In the genomic region with DNA sequence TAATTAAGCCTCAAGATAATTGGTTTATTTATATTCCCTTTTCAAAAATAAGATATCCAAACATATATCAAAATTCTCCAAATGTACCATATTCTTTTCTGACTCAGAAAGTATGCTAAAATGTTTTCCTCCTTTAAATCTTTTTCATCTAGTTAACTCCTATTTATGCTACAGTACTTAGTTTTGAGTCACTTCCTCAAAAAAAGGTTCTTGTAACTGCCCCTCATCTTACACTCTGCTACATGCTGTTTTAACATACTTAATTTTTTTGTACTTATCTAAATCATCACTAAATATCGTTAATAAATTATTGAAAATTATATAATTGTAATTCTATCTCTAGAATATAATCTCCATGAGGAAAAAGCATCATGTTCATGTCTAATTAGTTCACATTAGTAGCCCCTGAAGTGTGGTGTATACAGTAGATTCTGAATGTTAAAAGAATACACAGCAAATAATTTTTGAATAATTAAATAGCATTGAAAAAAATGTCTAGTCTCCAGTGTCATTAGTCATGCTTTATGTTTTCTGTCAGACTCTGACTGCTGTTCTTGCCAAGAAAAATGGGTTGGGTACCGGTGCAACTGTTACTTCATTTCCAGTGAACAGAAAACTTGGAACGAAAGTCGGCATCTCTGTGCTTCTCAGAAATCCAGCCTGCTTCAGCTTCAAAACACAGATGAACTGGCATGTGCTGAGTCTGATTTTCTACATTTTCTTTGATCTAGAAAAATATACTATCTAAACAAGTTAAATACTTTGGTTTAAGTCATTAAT, we compare ENCODE assay signal across 13 cellular contexts. TPM values are rescaled to one million over a fixed set of nuclear protein-coding genes. Genes with fewer than 3 reads are reported as not detected.
DNase-seq lines count a peak whose midpoint lies in the region; ATAC-seq, FAIRE-seq and TF ChIP-seq lines count a peak whose summit lies in the region.
"Had no signal": no experiment of that assay in that cellular context is flagged by ENCODE, and none has a peak within 500 bp of the region (broad histone marks: within the 10 kb centered on the region; RNA-seq: fewer than 3 reads in every experiment).

No MANE protein-coding gene starts in this region.

- H3K4me3 ChIP-seq in GM23248: no peak overlapping the region
- no peak overlapping the region for H3K4me3 ChIP-seq in GM12878
- H3K4me3 ChIP-seq: GM23338 had no signal

- no peak for TF ChIP-seq EP300 in GM12878 (IDR thresholded peaks at IDR 0.05; ENCODE audit: borderline replicate concordance in 1 of 2, control insufficient read depth in 1 of 2, low read depth in 2 of 2, low read length in 2 of 2)

- BruUV-seq in GM12878 (replicated peaks; lab: Mats Ljungman, UMichigan): no TSS peak

- peaks cover 5% of the 10 kb centered on the region; the same call in 1 of the 2 replicates for H3F3A ChIP-seq in GM23248 (ENCODE audit: insufficient read depth)

- no peak for TF ChIP-seq CTCF in GM12878 (IDR thresholded peaks at IDR 0.05 in 2 of 3, conservative IDR thresholded peaks at IDR 0.05 in 1 of 3; ENCODE audit: control insufficient read depth in 2 of 3, extremely low read depth in 1 of 3, insufficient read depth in 1 of 3, low read depth in 3 of 3, low read length in 3 of 3)

- H4K20me1 ChIP-seq in GM23248 (ENCODE audit: insufficient read depth): no peaks in the 10 kb centered on the region
- no peaks in the 10 kb centered on the region for H4K20me1 ChIP-seq in GM12878 (ENCODE audit: control insufficient read depth, insufficient read depth)

- H3K4me2 ChIP-seq in GM23248 (ENCODE audit: unreplicated experiment) (peak overlapping the region; percentile 12), GM12878 (ENCODE audit: control insufficient read depth, insufficient read depth) (no peak overlapping the region)
- H3K4me2 ChIP-seq: GM23338 had no signal

- no peaks in the 10 kb centered on the region for H3K9me2 ChIP-seq in GM23248 (ENCODE audit: insufficient read depth)

- H3K9ac ChIP-seq in GM23248: no peak overlapping the region
- H3K9ac ChIP-seq in GM12878 (ENCODE audit: control insufficient read depth, insufficient read depth, low read length): no peak overlapping the region

- POLR2A ChIA-PET in GM12878 (lab: Charles Lee): interaction anchor here (1.0 kb wide), 1 partner anchor 9 kb away, joined by 3 read pairs; no protein-coding TSS in a partner anchor

- H3K79me2 ChIP-seq in GM23248 (ENCODE audit: insufficient read depth) (no peaks in the 10 kb centered on the region), GM12878 (ENCODE audit: control insufficient read depth, insufficient read depth, low read length) (no peaks in the 10 kb centered on the region)

- no peak for TF ChIP-seq POLR2A in GM12878 (IDR thresholded peaks at IDR 0.05; ENCODE audit: low read depth, low read length)

- H3K36me3 ChIP-seq in GM23248 (ENCODE audit: low read depth) (no peaks in the 10 kb centered on the region), GM12878 (ENCODE audit: control insufficient read depth in 2 of 2, insufficient read depth in 2 of 2, low read length in 1 of 2) (no peaks in the 10 kb centered on the region)
- H3K36me3 ChIP-seq: Peyer's patch had no signal

- H3K4me1 ChIP-seq in GM23248 (ENCODE audit: insufficient read depth) (0 out of 2 replicates have a peak, but pooled peaks cover 9% of the 10 kb centered on the region), GM12878 (ENCODE audit: control insufficient read depth, insufficient read depth, low read length) (no peaks in the 10 kb centered on the region)
- H3K4me1 ChIP-seq: Peyer's patch had no signal

- TF ChIP-seq RAD21 in GM12878 (IDR thresholded peaks at IDR 0.05; ENCODE audit: insufficient read depth, low read depth, low read length): no peak

- SMC1A ChIA-PET in GM12878 (lab: Charles Lee; ENCODE audit: uncharacterized antibody, unreplicated experiment): interaction anchor here (1.1 kb wide), 1 partner anchor 11 kb away, joined by 3 read pairs; no protein-coding TSS in a partner anchor

- in situ Hi-C loops in GM23248 (cut with MboI): no loop called here
- in situ Hi-C loops in GM12878 (cut with MboI): no loop called here

- H3K27ac ChIP-seq in GM23248 (no peak overlapping the region), GM12878 (ENCODE audit: control insufficient read depth, insufficient read depth) (no peak overlapping the region)

- FAIRE-seq in GM12878 (lab: Jason Lieb, UNC): no peak

- intact Hi-C loops in GM12878 (cut with micrococcal nuclease; ENCODE audit: unreplicated experiment): no loop called here

- WGBS in GM23248 (ENCODE audit: low coverage in 1 of 2, low lambda C conversion rate in 2 of 2, missing lambda C conversion rate in 2 of 2), 2 experiments: 20% methylated on average over 4 of the region's 4 CpGs
- WGBS in GM12878 (ENCODE audit: insufficient coverage, insufficient replicate concordance, low lambda C conversion rate, missing lambda C conversion rate): 84% methylated on average over 4 of the region's 4 CpGs

- CTCF ChIA-PET in GM12878 (lab: Yijun Ruan, JAX): no interaction called here

- no peak for ATAC-seq in GM12878
- no peak for ATAC-seq in GM18520 (IDR thresholded peaks at IDR 0.05; ENCODE audit: unreplicated experiment)
- no peak for ATAC-seq in GM19463 (IDR thresholded peaks at IDR 0.05; ENCODE audit: unreplicated experiment)
- ATAC-seq: GM23338 had no signal

- peak; percentile 29 for DNase-seq in AG20443 (ENCODE audit: low spot score)
- peak; percentile 66 for DNase-seq in GM23248
- no peak for DNase-seq in GM12878 (ENCODE audit: low read depth, low spot score)
- peak; percentile 76 for DNase-seq in iris pigment epithelial cell (ENCODE audit: low read depth)
- DNase-seq in kidney tubule cell (ENCODE audit: low spot score): no peak
- DNase-seq: glutamatergic neuron; NCI-H1436; Peyer's patch; stimulated activated CD4-positive, alpha-beta T cell treated with anti-CD3 and anti-CD28 coated beads, Interleukin-1b, Interleukin-23, amount 100 ng/mL, for 48 hours; stimulated activated CD8-positive, alpha-beta memory T cell treated with anti-CD3 and anti-CD28 coated beads, Interleukin-4, amount 100 ng/mL, for 48 hours had no signal

- H3K9me3 ChIP-seq in GM23248 (ENCODE audit: low read depth) (no peaks in the 10 kb centered on the region), GM12878 (replicated peaks; ENCODE audit: control insufficient read depth, insufficient read depth, low read length) (no peaks in the 10 kb centered on the region; the same call in 2 of the 3 replicates)
- H3K9me3 ChIP-seq: Peyer's patch had no signal

- RAD21 ChIA-PET in GM12878 (lab: Charles Lee; ENCODE audit: unreplicated experiment): no interaction called here

- H3K27me3 ChIP-seq in GM23248 (replicated peaks; ENCODE audit: insufficient read depth): peaks cover 16% of the 10 kb centered on the region
- no peaks in the 10 kb centered on the region for H3K27me3 ChIP-seq in GM12878 (replicated peaks in 1 of 2; ENCODE audit: control insufficient read depth in 2 of 2, insufficient read depth in 2 of 2, low read length in 1 of 2)
- H3K27me3 ChIP-seq: Peyer's patch had no signal

- H2AFZ ChIP-seq in GM23248 (no peak overlapping the region), GM12878 (ENCODE audit: control insufficient read depth, low read depth, low read length) (no peak overlapping the region)
- H2AFZ ChIP-seq: GM23338 had no signal

TF ChIP-seq in GM12878, 131 proteins besides CTCF, POLR2A, EP300 and RAD21:
- TF ChIP-seq YBX1 (IDR thresholded peaks at IDR 0.05) (no peak), SPI1 (IDR thresholded peaks at IDR 0.05; ENCODE audit: borderline replicate concordance, insufficient read depth, low read depth, low read length) (peak; percentile 24; the same call in 1 of the 2 replicates)
TF ChIP-seq in GM12878: peak in this region for 1.

RNA-seq across cellular contexts. Expression of gene KLRD1, which starts 3.4 kb away (rescaled TPM):
- total RNA-seq in GM23248 (2014; rRNA removed; shearing (Covaris generic)): 0.11 and 0.13 TPM in 2 replicates
- 0.01 and 0.25 TPM in 2 replicates for polyA plus RNA-seq in GM23248 (2016; fragmentation: Nextera tagmentation; extraction: Ambion mirVana)
- total RNA-seq in GM12878 (2013; cell fraction: nucleolus; rRNA removed): 0.20 and 0.48 TPM in 2 replicates
- under 0.01 TPM in 2 replicates for total RNA-seq in GM12878 (2014; rRNA removed)
- 0.05 TPM in 1 of 2 replicates, not detected in the other for total RNA-seq in GM12878 (2014; rRNA removed; fragmentation: Illumina TruSeq; extraction: Trizol)
- total RNA-seq in GM12878 (2021): 0.21 TPM in 1 of 2 replicates, not detected in the other
- polyA plus RNA-seq in GM12878 (2011; ENCODE audit: low read depth): 0.47 TPM
- polyA plus RNA-seq in GM12878 (2011; rRNA removed): 0.39 and 0.50 TPM in 2 replicates
- 0.13 and 0.19 TPM in 2 replicates for polyA plus RNA-seq in GM12878 (2011; cell fraction: cytosol; rRNA removed)
- polyA plus RNA-seq in GM12878 (2011; cell fraction: nucleus; rRNA removed): 0.09 and 0.10 TPM in 2 replicates
- 0.62 and 0.93 TPM in 2 replicates for polyA plus RNA-seq in GM12878 (2012)
- polyA plus RNA-seq in GM12878 (2014; fragmentation: Illumina TruSeq; extraction: Trizol): 0.03 and 0.63 TPM in 2 replicates
- under 1 TPM; 0.11 to 0.15 TPM for polyA plus RNA-seq in GM12878 (2014; fragmentation: Nextera tagmentation; extraction: Ambion mirVana)
- not detected in 2 replicates for polyA plus RNA-seq in GM12878 (2014; rRNA removed)
- under 1 TPM in 1 of 2 experiments, not detected in 1; 0.19 TPM for polyA plus RNA-seq in GM12878 (2016; fragmentation: Nextera tagmentation; extraction: Ambion mirVana)
- 0.05 and 0.95 TPM in 2 replicates for polyA minus RNA-seq in GM12878 (2011; rRNA and poly(A)+ RNA removed)
- not detected in 2 replicates for polyA minus RNA-seq in GM12878 (2011; cell fraction: cytosol; rRNA and poly(A)+ RNA removed)
- polyA minus RNA-seq in GM12878 (2011; cell fraction: nucleus; rRNA and poly(A)+ RNA removed): 0.19 and 0.24 TPM in 2 replicates

Comparison
In these comparisons a context has a peak if more than half of its experiments do, and no peak if none do; other contexts are left out.
1. DNase-seq: peak in AG20443 (single experiment), GM23248 (single experiment) and iris pigment epithelial cell (single experiment); none in GM12878 (single experiment) and kidney tubule cell (single experiment).